13 cellular contexts compared by ENCODE assay signal in genomic region chr7:17015575-17015974, GRCh38.
DNase-seq lines count a peak whose midpoint lies in the region; ATAC-seq and TF ChIP-seq lines count a peak whose summit lies in the region.
"Had no signal": no experiment of that assay in that cellular context is flagged by ENCODE, and none has a peak within 500 bp of the region (broad histone marks: within the 10 kb centered on the region; RNA-seq: fewer than 3 reads in every experiment).

No MANE protein-coding gene starts in this region.

- H3K27ac ChIP-seq in A673 (ENCODE audit: low read depth, low read length, poor library complexity, severe bottlenecking), result peak overlapping the region; percentile 4
- peak overlapping the region; percentile 64 for H3K27ac ChIP-seq in mesodermal cell (ENCODE audit: low read depth, low read length, severe bottlenecking)
- H3K27ac ChIP-seq: ovary, VCaP had no signal

- H3K9me3 ChIP-seq in A673 (ENCODE audit: low read depth, low read length, poor library complexity, severe bottlenecking) (no peaks in the 10 kb centered on the region), mesodermal cell (ENCODE audit: control insufficient read depth, low read length) (no peaks in the 10 kb centered on the region)
- H3K9me3 ChIP-seq: ovary had no signal

- H3K4me1 ChIP-seq in A673 (ENCODE audit: insufficient read depth, low read length, poor library complexity, severe bottlenecking), result peaks cover 7% of the 10 kb centered on the region
- peaks cover 6% of the 10 kb centered on the region for H3K4me1 ChIP-seq in mesodermal cell (ENCODE audit: control insufficient read depth, insufficient read depth, low read length, poor library complexity, severe bottlenecking)

- CTCF ChIA-PET in A673 (lab: Charles Lee), result no interaction called here

- DNase-seq in A673 (ENCODE audit: low spot score) (no peak), GM04503 (ENCODE audit: low read depth) (peak; percentile 78), astrocyte of the hippocampus (ENCODE audit: low read depth, low spot score) (peak; percentile 83), NOMO-1 (lab: John Stamatoyannopoulos, UW; ENCODE audit: unreplicated experiment in 2 of 2) (no peak)
- no peak for DNase-seq in effector CD8-positive, alpha-beta T cell (lab: John Stamatoyannopoulos, UW)
- DNase-seq: AML-193, DMS79 treated with DMSO at 0.1 percent for 48 hours, MV-4-11, ovary had no signal

- ATAC-seq in HG03196 (IDR thresholded peaks at IDR 0.05; ENCODE audit: unreplicated experiment) (no peak), GM18498 (IDR thresholded peaks at IDR 0.05; ENCODE audit: unreplicated experiment) (no peak)

- no peak for TF ChIP-seq CTCF in A673 (conservative IDR thresholded peaks at IDR 0.05; ENCODE audit: low read depth, low read length)

- POLR2A ChIA-PET in A673 (lab: Charles Lee; ENCODE audit: low non-redundant PET), result no interaction called here

- no peak overlapping the region for H3K4me3 ChIP-seq in A673 (ENCODE audit: low read depth, low read length, poor library complexity, severe bottlenecking)
- no peak overlapping the region for H3K4me3 ChIP-seq in mesodermal cell (ENCODE audit: extremely low read depth, insufficient read depth, low read length, poor library complexity, severe bottlenecking)
- H3K4me3 ChIP-seq: ovary had no signal

- no TSS peak for BruUV-seq in A673 (replicated peaks; lab: Mats Ljungman, UMichigan)

- WGBS in mesodermal cell (ENCODE audit: insufficient coverage in 2 of 2), 2 experiments, result 93 to 95% methylated on average over 3 to 4 of the region's 4 CpGs

- intact Hi-C loops in A673 (cut with micrococcal nuclease; ENCODE audit: unreplicated experiment), result no loop called here

- H3K36me3 ChIP-seq in A673 (ENCODE audit: insufficient read depth, low read length, poor library complexity, severe bottlenecking), result no peaks in the 10 kb centered on the region
- H3K36me3 ChIP-seq in mesodermal cell (ENCODE audit: control insufficient read depth, insufficient read depth, low read length), result no peaks in the 10 kb centered on the region
- H3K36me3 ChIP-seq: ovary had no signal

- no peaks in the 10 kb centered on the region for H3K27me3 ChIP-seq in A673 (replicated peaks; ENCODE audit: insufficient read depth, low read depth, low read length, poor library complexity)
- H3K27me3 ChIP-seq: ovary had no signal

Comparison
In these comparisons a context has a peak if more than half of its experiments do, and no peak if none do; other contexts are left out.
1. DNase-seq: peak in GM04503 (single experiment) and astrocyte of the hippocampus (single experiment); none in A673 (single experiment), NOMO-1 (0 of 2) and effector CD8-positive, alpha-beta T cell (single experiment).